Comparison of ENCODE assay signal across 8 cellular contexts in the genomic region with DNA sequence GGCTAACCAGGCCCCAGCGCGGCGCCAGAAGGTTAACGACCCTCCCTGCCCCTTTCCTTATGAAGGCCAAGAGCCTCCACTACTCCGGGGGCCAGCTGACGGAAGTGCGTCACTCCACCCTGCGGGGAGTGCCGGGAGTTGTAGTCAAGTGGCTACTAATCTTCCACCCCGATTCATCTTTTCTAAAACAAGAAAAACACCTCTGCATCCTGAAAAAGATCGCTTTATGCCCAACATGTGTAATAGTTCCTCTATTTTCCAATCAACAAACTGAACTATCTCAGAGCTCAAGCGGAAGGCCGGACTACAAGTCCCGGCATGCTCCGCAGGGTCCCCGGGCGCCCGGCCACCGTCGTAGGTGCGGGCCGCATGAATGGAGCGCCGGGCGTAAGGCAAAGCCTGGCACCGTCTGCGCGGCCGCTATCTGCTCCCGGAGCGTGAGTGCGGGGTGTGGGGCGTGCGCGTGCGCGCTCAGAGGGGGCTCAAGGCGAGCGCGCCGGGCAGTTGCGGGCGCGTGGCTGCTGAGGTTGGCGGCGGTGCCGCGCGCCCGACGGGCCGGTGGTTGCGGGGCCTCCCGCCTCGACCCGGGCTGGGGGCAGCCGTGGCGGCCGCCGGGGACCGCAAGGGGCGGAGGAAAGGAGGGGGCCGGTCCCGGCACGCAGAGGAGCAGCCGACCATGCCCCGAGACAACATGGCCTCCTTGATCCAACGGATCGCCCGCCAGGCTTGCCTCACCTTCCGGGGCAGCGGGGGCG. TPM values are rescaled to one million over a fixed set of nuclear protein-coding genes. Genes with fewer than 3 reads are reported as not detected.
DNase-seq lines count a peak whose midpoint lies in the region; ATAC-seq and TF ChIP-seq lines count a peak whose summit lies in the region.

Gene ADO (plus strand): TSS at position 337 of the 755 bp plus-strand sequence. CDS start 340 bp downstream, at position 677.

- H3K27me3 ChIP-seq in BJ (ENCODE audit: control insufficient read depth, insufficient read depth, low read length) (peaks cover 2% of the 10 kb centered on the region; the same call in 1 of the 2 replicates), left lung (peaks cover 0 to 3% of the 10 kb centered on the region in 2 donors)

- H3K36me3 Mint-ChIP-seq in dendritic cell treated with granulocyte-macrophage colony-stimulating factor and Interleukin-4, amounts not matched to agents 40 ng/mL and 50 ng/mL, for 4 days (ENCODE audit: low read depth) = peaks cover 45% of the 10 kb centered on the region

- ATAC-seq in HG03432 (IDR thresholded peaks at IDR 0.05; ENCODE audit: unreplicated experiment) = peak; percentile 90
- ATAC-seq in left lung = peak; percentile 93

- TF ChIP-seq CTCF in BJ (IDR thresholded peaks at IDR 0.05; ENCODE audit: insufficient read depth, low read depth, low read length) = no peak
- TF ChIP-seq CTCF in left lung (IDR thresholded peaks at IDR 0.05) = no peak

- H3K4me1 Mint-ChIP-seq in dendritic cell treated with granulocyte-macrophage colony-stimulating factor and Interleukin-4, amounts not matched to agents 40 ng/mL and 50 ng/mL, for 4 days (ENCODE audit: low read depth) = peaks cover 54% of the 10 kb centered on the region

- intact Hi-C loops in dendritic cell treated with granulocyte-macrophage colony-stimulating factor and Interleukin-4, amounts not matched to agents 40 ng/mL and 50 ng/mL, for 4 days (cut with micrococcal nuclease) = loop anchor here (5.0 kb wide), 2 partner anchors 42 to 57 kb away; no protein-coding TSS in a partner anchor
- intact Hi-C loops in left lung (cut with DNase I) = no loop called here

- peak within 1 kb of the TSS; percentile 91 for H3K4me3 ChIP-seq in BJ (ENCODE audit: low read depth, low read length)
- H3K4me3 ChIP-seq in left lung = peak within 1 kb of the TSS; percentile 76 to 91

- peaks cover 14 to 39% of the 10 kb centered on the region in 2 donors for H3K4me1 ChIP-seq in left lung

- peak within 1 kb of the TSS; percentile 91 to 97 for H3K27ac ChIP-seq in left lung

- H3K27me3 Mint-ChIP-seq in dendritic cell treated with granulocyte-macrophage colony-stimulating factor and Interleukin-4, amounts not matched to agents 40 ng/mL and 50 ng/mL, for 4 days = peaks cover 5% of the 10 kb centered on the region

- DNase-seq in BJ (ENCODE audit: low read depth) = no peak
- DNase-seq in GM19238 (ENCODE audit: insufficient read length, low spot score) = peak; percentile 83
- peak; percentile 40 for DNase-seq in NCI-H510A treated with DMSO at 0.1 percent for 48 hours (lab: John Stamatoyannopoulos, UW)
- DNase-seq in activated CD4-positive, alpha-beta T cell treated with anti-CD3 and anti-CD28 coated beads, Interleukin-2, amount 50 U/mL, for 1 hour = peak; percentile 76
- peak; percentile 84 to 95 for DNase-seq in left lung
- DNase-seq in stimulated activated CD4-positive, alpha-beta T cell treated with anti-CD3 and anti-CD28 coated beads, Interleukin-2, amount 100 ng/mL, for 48 hours = peak; percentile 69 to 71

- no peaks in the 10 kb centered on the region for H3K36me3 ChIP-seq in BJ (ENCODE audit: control insufficient read depth, insufficient read depth, low read length)
- H3K36me3 ChIP-seq in left lung = peaks cover 0 to 4% of the 10 kb centered on the region in 2 donors

- H3K9me3 ChIP-seq in left lung = no peaks in the 10 kb centered on the region

- CTCF ChIA-PET in BJ (lab: Yijun Ruan, JAX) = interaction anchor here (1.0 to 2.0 kb wide), 6 partner anchors 10 to 211 kb away, joined by 3 to 15 read pairs (median 3); no protein-coding TSS in a partner anchor

- H3K4me3 Mint-ChIP-seq in dendritic cell treated with granulocyte-macrophage colony-stimulating factor and Interleukin-4, amounts not matched to agents 40 ng/mL and 50 ng/mL, for 4 days = peak within 1 kb of the TSS; percentile 93

- no peaks in the 10 kb centered on the region for H3K9me3 Mint-ChIP-seq in dendritic cell treated with granulocyte-macrophage colony-stimulating factor and Interleukin-4, amounts not matched to agents 40 ng/mL and 50 ng/mL, for 4 days

- POLR2A ChIA-PET in BJ (lab: Charles Lee) = interaction anchor here (0.5 kb wide), 1 partner anchor 313 kb away, joined by 3 read pairs; no protein-coding TSS in a partner anchor

- H3K27ac Mint-ChIP-seq in dendritic cell treated with granulocyte-macrophage colony-stimulating factor and Interleukin-4, amounts not matched to agents 40 ng/mL and 50 ng/mL, for 4 days = peak within 1 kb of the TSS; percentile 100

RNA-seq across cellular contexts. Expression of gene ADO, which starts in this region (rescaled TPM):
- 7.8 and 15.3 TPM in 2 replicates for polyA plus RNA-seq in BJ (2011; rRNA removed)
- polyA minus RNA-seq in BJ (2011; rRNA and poly(A)+ RNA removed) = 7.1 and 8.6 TPM in 2 replicates
- total RNA-seq in left lung = 10 to 100 TPM; 17.0 to 19.3 TPM
